In genomic region chr18:29840101-29840500, GRCh38 we compare ENCODE assay signal across 13 cellular contexts.
DNase-seq lines count a peak whose midpoint lies in the region; ATAC-seq, FAIRE-seq and TF ChIP-seq lines count a peak whose summit lies in the region.
"Had no signal": no experiment of that assay in that cellular context is flagged by ENCODE, and none has a peak within 500 bp of the region (broad histone marks: within the 10 kb centered on the region; RNA-seq: fewer than 3 reads in every experiment).

No MANE protein-coding gene starts in this region.

- H3K9me3 Mint-ChIP-seq in natural killer cell treated with Interleukin-12 subunit alpha and Interleukin-12 subunit beta and Interleukin-15 and Interleukin-18, amount 100 ng/mL, for 72 hours: peaks cover 6% of the 10 kb centered on the region

- H3K36me3 Mint-ChIP-seq in natural killer cell treated with Interleukin-12 subunit alpha and Interleukin-12 subunit beta and Interleukin-15 and Interleukin-18, amount 100 ng/mL, for 72 hours: peaks cover 4% of the 10 kb centered on the region
- H3K36me3 Mint-ChIP-seq: activated naive CD8-positive, alpha-beta T cell had no signal

- H3K4me3 ChIP-seq in epithelial cell of proximal tubule (ENCODE audit: low read depth, low read length): no peak overlapping the region
- H3K4me3 ChIP-seq in retinal pigment epithelial cell (ENCODE audit: low read length): no peak overlapping the region
- H3K4me3 ChIP-seq: transverse colon had no signal

- peak; percentile 72 for DNase-seq in H4 (ENCODE audit: low spot score)
- peak; percentile 44 for DNase-seq in RCC 7860 (ENCODE audit: low spot score)
- peak; percentile 10 for DNase-seq in epithelial cell of proximal tubule (ENCODE audit: low read depth)
- peak; percentile 34 for DNase-seq in retinal pigment epithelial cell (ENCODE audit: low read depth)
- no peak for DNase-seq in NOMO-1 treated with DMSO at 0.1 percent for 48 hours (lab: John Stamatoyannopoulos, UW; ENCODE audit: unreplicated experiment)
- DNase-seq in natural killer cell treated with Interleukin-12 subunit alpha and Interleukin-12 subunit beta and Interleukin-15 and Interleukin-18, amount 100 ng/mL, for 72 hours (ENCODE audit: low spot score): no peak
- DNase-seq: NCI-H446 treated with DMSO at 0.1 percent for 48 hours; stimulated activated CD4-positive, alpha-beta T cell treated with anti-CD3 and anti-CD28 coated beads, Interleukin-15, amount 100 ng/mL, for 24 hours; transverse colon had no signal

- no peak overlapping the region for H3K27ac Mint-ChIP-seq in natural killer cell treated with Interleukin-12 subunit alpha and Interleukin-12 subunit beta and Interleukin-15 and Interleukin-18, amount 100 ng/mL, for 72 hours
- H3K27ac Mint-ChIP-seq: activated naive CD8-positive, alpha-beta T cell had no signal

- no peaks in the 10 kb centered on the region for H3K27me3 Mint-ChIP-seq in natural killer cell treated with Interleukin-12 subunit alpha and Interleukin-12 subunit beta and Interleukin-15 and Interleukin-18, amount 100 ng/mL, for 72 hours
- H3K27me3 Mint-ChIP-seq: activated naive CD8-positive, alpha-beta T cell had no signal

- TF ChIP-seq CTCF in epithelial cell of proximal tubule (conservative IDR thresholded peaks at IDR 0.05; ENCODE audit: low read depth, low read length): no peak
- no peak for TF ChIP-seq CTCF in retinal pigment epithelial cell (conservative IDR thresholded peaks at IDR 0.05; ENCODE audit: low read depth, low read length)

- no peaks in the 10 kb centered on the region for H3K4me1 Mint-ChIP-seq in natural killer cell treated with Interleukin-12 subunit alpha and Interleukin-12 subunit beta and Interleukin-15 and Interleukin-18, amount 100 ng/mL, for 72 hours (ENCODE audit: low read depth in 2 of 2)

- ATAC-seq in GM21723 (IDR thresholded peaks at IDR 0.05; ENCODE audit: unreplicated experiment): no peak
- no peak for ATAC-seq in natural killer cell treated with Interleukin-12 subunit alpha and Interleukin-12 subunit beta and Interleukin-15 and Interleukin-18, amount 100 ng/mL, for 72 hours
- no peak for ATAC-seq in HG02885 (IDR thresholded peaks at IDR 0.05; ENCODE audit: poor library complexity, unreplicated experiment)

- H3K4me3 Mint-ChIP-seq in natural killer cell treated with Interleukin-12 subunit alpha and Interleukin-12 subunit beta and Interleukin-15 and Interleukin-18, amount 100 ng/mL, for 72 hours: no peak overlapping the region
- H3K4me3 Mint-ChIP-seq: activated naive CD8-positive, alpha-beta T cell had no signal

- FAIRE-seq in RCC 7860 (lab: Jason Lieb, UNC): no peak
- FAIRE-seq: D721Med had no signal

Comparison
In these comparisons a context has a peak if more than half of its experiments do, and no peak if none do; other contexts are left out.
1. DNase-seq: peak in H4 (single experiment), RCC 7860 (single experiment), epithelial cell of proximal tubule (single experiment) and retinal pigment epithelial cell (single experiment); none in NOMO-1 treated with DMSO at 0.1 percent for 48 hours (single experiment) and natural killer cell treated with Interleukin-12 subunit alpha and Interleukin-12 subunit beta and Interleukin-15 and Interleukin-18, amount 100 ng/mL, for 72 hours (single experiment).